Comparison of ENCODE assay signal across 9 cellular contexts in genomic region chr20:49482621-49483017, GRCh38. TPM values are rescaled to one million over a fixed set of nuclear protein-coding genes. Genes with fewer than 3 reads are reported as not detected.
DNase-seq lines count a peak whose midpoint lies in the region; ATAC-seq and TF ChIP-seq lines count a peak whose summit lies in the region.
"Had no signal": no experiment of that assay in that cellular context is flagged by ENCODE, and none has a peak within 500 bp of the region (broad histone marks: within the 10 kb centered on the region; RNA-seq: fewer than 3 reads in every experiment).

Gene KCNB1 (minus strand): TSS chr20:49482668. CDS start chr20:49482480, 188 bp downstream.

- H3K4me1 ChIP-seq in PC-3 (ENCODE audit: insufficient read depth, low read length) (no peaks in the 10 kb centered on the region; the same call in 1 of the 2 replicates), uterus (peaks cover 0 to 3% of the 10 kb centered on the region in 2 donors)

- peak in 9 of 10 experiments; percentile 1 to 35 (median 19) for DNase-seq in CD4-positive, alpha-beta T cell
- peak; percentile 52 for DNase-seq in PC-3
- peak; percentile 21 for DNase-seq in activated gamma-delta T cell treated with anti-CD3 and anti-CD28 coated beads, Interleukin-2, amount 50 U/mL, for 16 hours (ENCODE audit: low read depth)
- peak; percentile 68 for DNase-seq in germinal center (ENCODE audit: low spot score)
- peak; percentile 49 for DNase-seq in omental fat pad (ENCODE audit: low spot score)
- DNase-seq in uterus = peak; percentile 81 to 82

- H2AFZ ChIP-seq in PC-3 (ENCODE audit: low read length) = 0 out of 2 replicates have a peak within 1 kb of the TSS, but pooled peaks have one; percentile 61

- no peaks in the 10 kb centered on the region for H3F3A ChIP-seq in PC-3 (ENCODE audit: low read length, unreplicated experiment)

- no peaks in the 10 kb centered on the region for H4K20me1 ChIP-seq in PC-3 (ENCODE audit: low read length)

- ATAC-seq in CD4-positive, alpha-beta T cell (ENCODE audit: poor library complexity) = peak; percentile 48
- ATAC-seq in PC-3 (no peak), omental fat pad (ENCODE audit: low FRiP score) (peak; percentile 71), GM21825 (IDR thresholded peaks at IDR 0.05; ENCODE audit: unreplicated experiment) (no peak), GM18520 (IDR thresholded peaks at IDR 0.05; ENCODE audit: unreplicated experiment) (no peak)

- H3K9me3 ChIP-seq in CD4-positive, alpha-beta T cell (ENCODE audit: control insufficient read depth, low read length) = no peaks in the 10 kb centered on the region
- H3K9me3 ChIP-seq in PC-3 (ENCODE audit: low read length) (no peaks in the 10 kb centered on the region), uterus (no peaks in the 10 kb centered on the region)

- intact Hi-C loops in CD4-positive, alpha-beta T cell (cut with DNase I, micrococcal nuclease) = loop anchor here in 1 of 2 experiments (5.0 kb wide), 1 partner anchor 150 kb away; no protein-coding TSS in a partner anchor
- intact Hi-C loops in PC-3 (cut with micrococcal nuclease) (loop anchor here (5.0 kb wide), 1 partner anchor 95 kb away; no protein-coding TSS in a partner anchor), uterus (cut with DNase I; ENCODE audit: low total_unique reads) (no loop called here)

- peaks cover 71% of the 10 kb centered on the region for H3K27me3 ChIP-seq in CD4-positive, alpha-beta T cell (ENCODE audit: control insufficient read depth, insufficient read depth, low read length)
- H3K27me3 ChIP-seq in PC-3 (ENCODE audit: low read length) = peaks cover 39% of the 10 kb centered on the region
- no peaks in the 10 kb centered on the region for H3K27me3 ChIP-seq in uterus

- no peaks in the 10 kb centered on the region for H3K36me3 Mint-ChIP-seq in CD4-positive, alpha-beta T cell (ENCODE audit: low read depth)

- H3K9me3 Mint-ChIP-seq in CD4-positive, alpha-beta T cell = no peaks in the 10 kb centered on the region

- H3K9me2 ChIP-seq in PC-3 (replicated peaks; ENCODE audit: low read length) = no peaks in the 10 kb centered on the region

- H3K4me3 ChIP-seq in PC-3 (ENCODE audit: low read length) = peak within 1 kb of the TSS; percentile 60
- peak within 1 kb of the TSS; percentile 31 to 51 for H3K4me3 ChIP-seq in uterus

- H3K79me2 ChIP-seq in PC-3 (ENCODE audit: low read length) = no peaks in the 10 kb centered on the region

- H3K4me2 ChIP-seq in PC-3 (ENCODE audit: low read length) = peak within 1 kb of the TSS; percentile 80

- BruUV-seq in PC-3 (replicated peaks; lab: Mats Ljungman, UMichigan) = no TSS peak

- peaks cover 79% of the 10 kb centered on the region for H3K27me3 Mint-ChIP-seq in CD4-positive, alpha-beta T cell

- H3K27ac Mint-ChIP-seq in CD4-positive, alpha-beta T cell = no peak within 1 kb of the TSS

- CTCF ChIA-PET in CD4-positive, alpha-beta T cell (lab: Charles Lee) = no interaction called here
- CTCF ChIA-PET in PC-3 (lab: Charles Lee) = no interaction called here

- no peak within 1 kb of the TSS for H3K9ac ChIP-seq in PC-3 (ENCODE audit: low read length)

- TF ChIP-seq CTCF in CD4-positive, alpha-beta T cell (IDR thresholded peaks at IDR 0.05) = no peak
- no peak for TF ChIP-seq CTCF in PC-3 (conservative IDR thresholded peaks at IDR 0.05; ENCODE audit: low read depth, low read length)
- no peak for TF ChIP-seq CTCF in omental fat pad (IDR thresholded peaks at IDR 0.05)
- peak in 3 of 4 experiments; percentile 6 to 15 (median 10) for TF ChIP-seq CTCF in uterus (IDR thresholded peaks at IDR 0.05)

- no peak for TF ChIP-seq POLR2A in uterus (IDR thresholded peaks at IDR 0.05)

- H3K36me3 ChIP-seq in PC-3 (ENCODE audit: low read depth, low read length) = no peaks in the 10 kb centered on the region
- H3K36me3 ChIP-seq in uterus = no peaks in the 10 kb centered on the region

- no peak within 1 kb of the TSS for H3K27ac ChIP-seq in CD4-positive, alpha-beta T cell (ENCODE audit: low read depth, low read length)
- no peak within 1 kb of the TSS for H3K27ac ChIP-seq in PC-3 (ENCODE audit: low read length)
- H3K27ac ChIP-seq in uterus = peak within 1 kb of the TSS; percentile 51 to 84
- H3K27ac ChIP-seq: epithelial cell of prostate had no signal

- POLR2A ChIA-PET in CD4-positive, alpha-beta T cell (lab: Charles Lee) = no interaction called here
- POLR2A ChIA-PET in PC-3 (lab: Charles Lee; ENCODE audit: unreplicated experiment) = no interaction called here

- H3K4me1 Mint-ChIP-seq in CD4-positive, alpha-beta T cell (ENCODE audit: low read depth) = peaks cover 8% of the 10 kb centered on the region

- H3K4me3 Mint-ChIP-seq in CD4-positive, alpha-beta T cell = no peak within 1 kb of the TSS

RNA-seq across cellular contexts. Expression of gene KCNB1, which starts in this region (rescaled TPM):
- under 1 TPM; 0.06 to 0.08 TPM for total RNA-seq in CD4-positive, alpha-beta T cell
- total RNA-seq in PC-3 (2014; rRNA removed) (0.04 and 0.35 TPM in 2 replicates), omental fat pad (10 to 100 TPM; 15.0 to 34.4 (median 22.9) TPM), uterus (10 to 100 TPM in 2 of 4 donors, 1 to 10 TPM in 1, under 1 TPM in 1; 0.29 to 32.5 (median 7.0) TPM)

Comparison
In these comparisons a context has a peak if more than half of its experiments do, and no peak if none do; other contexts are left out.
1. Peak in DNase-seq and ATAC-seq in CD4-positive, alpha-beta T cell; RNA of the gene not detected or under 1 TPM.
2. Peak in DNase-seq, H3K4me3 ChIP-seq and H3K4me2 ChIP-seq in PC-3; RNA of the gene not detected or under 1 TPM.
3. DNase-seq: peak in every context shown above with its lines; median percentile 82 in uterus; 68 in germinal center; 52 in PC-3; 49 in omental fat pad; 21 in activated gamma-delta T cell treated with anti-CD3 and anti-CD28 coated beads, Interleukin-2, amount 50 U/mL, for 16 hours; 19 in CD4-positive, alpha-beta T cell.
4. H3K27ac ChIP-seq: peak in uterus (2 of 2); none in CD4-positive, alpha-beta T cell (single experiment) and PC-3 (single experiment).
5. CTCF ChIP-seq: peak in uterus (3 of 4); none in CD4-positive, alpha-beta T cell (single experiment), PC-3 (single experiment) and omental fat pad (0 of 3).